21 cellular contexts compared by ENCODE assay signal in genomic region chr2:188931361-188931760, GRCh38.
"Had no signal": no experiment of that assay in that cellular context is flagged by ENCODE, and none has a peak within 500 bp of the region (broad histone marks: within the 10 kb centered on the region; RNA-seq: fewer than 3 reads in every experiment).

No MANE protein-coding gene starts in this region.

- H3K27ac ChIP-seq: esophagus squamous epithelium, tibial nerve, uterus had no signal

- H3K27ac Mint-ChIP-seq: activated CD4-positive, alpha-beta T cell treated with anti-CD3 and anti-CD28 coated beads for 36 hours; activated naive CD4-positive, alpha-beta T cell treated with anti-CD3 and anti-CD28 coated beads, Interleukin-2, amount 50 U/mL, for 72 hours; activated T-cell treated with anti-CD3 and anti-CD28 coated beads, Interleukin-2, amount 50 U/mL, for 72 hours; brain; stimulated activated effector memory CD8-positive, alpha-beta T cell treated with anti-CD3 and anti-CD28 coated beads, Interleukin-12 subunit alpha, Interleukin-12 subunit beta, amount 100 ng/mL, for 72 hours had no signal

- H3K27me3 ChIP-seq: esophagus squamous epithelium, tibial nerve, uterus had no signal

- DNase-seq: activated CD4-positive, alpha-beta T cell treated with anti-CD3 and anti-CD28 coated beads for 36 hours; activated CD8-positive, alpha-beta memory T cell treated with anti-CD3 and anti-CD28 coated beads, Interleukin-2, amount 50 U/mL, for 48 hours; activated gamma-delta T cell; activated T-cell treated with anti-CD3 and anti-CD28 coated beads, Interleukin-2, amount 50 U/mL, for 72 hours; amygdala; cortex of kidney; effector CD4-positive, alpha-beta T cell; esophagus squamous epithelium; islet precursor cell; midbrain; stimulated activated CD4-positive, alpha-beta T cell treated with anti-CD3 and anti-CD28 coated beads, Interleukin-1b, Interleukin-23, amount 100 ng/mL, for 48 hours; T-helper 2 cell; uterus had no signal

- H3K4me3 Mint-ChIP-seq: activated CD4-positive, alpha-beta T cell treated with anti-CD3 and anti-CD28 coated beads for 36 hours; activated T-cell treated with anti-CD3 and anti-CD28 coated beads, Interleukin-2, amount 50 U/mL, for 72 hours; brain; central memory CD8-positive, alpha-beta T cell; neural crest cell; stimulated activated effector memory CD8-positive, alpha-beta T cell treated with anti-CD3 and anti-CD28 coated beads, Interleukin-12 subunit alpha, Interleukin-12 subunit beta, amount 100 ng/mL, for 72 hours had no signal

- H3K4me3 ChIP-seq: esophagus squamous epithelium, lung, tibial nerve, uterus had no signal

- H3K36me3 Mint-ChIP-seq: stimulated activated effector memory CD8-positive, alpha-beta T cell treated with anti-CD3 and anti-CD28 coated beads, Interleukin-12 subunit alpha, Interleukin-12 subunit beta, amount 100 ng/mL, for 72 hours had no signal

- H3K36me3 ChIP-seq: esophagus squamous epithelium, tibial nerve, uterus had no signal

- ATAC-seq: activated CD4-positive, alpha-beta T cell treated with anti-CD3 and anti-CD28 coated beads for 36 hours; activated naive CD4-positive, alpha-beta T cell treated with anti-CD3 and anti-CD28 coated beads, Interleukin-2, amount 50 U/mL, for 72 hours; activated T-cell treated with anti-CD3 and anti-CD28 coated beads, Interleukin-2, amount 50 U/mL, for 72 hours; sciatic nerve; stimulated activated effector memory CD8-positive, alpha-beta T cell treated with anti-CD3 and anti-CD28 coated beads, Interleukin-12 subunit alpha, Interleukin-12 subunit beta, amount 100 ng/mL, for 72 hours had no signal

- H3K4me1 Mint-ChIP-seq: activated CD4-positive, alpha-beta T cell treated with anti-CD3 and anti-CD28 coated beads for 36 hours; brain; central memory CD8-positive, alpha-beta T cell; neural crest cell; stimulated activated effector memory CD8-positive, alpha-beta T cell treated with anti-CD3 and anti-CD28 coated beads, Interleukin-12 subunit alpha, Interleukin-12 subunit beta, amount 100 ng/mL, for 72 hours had no signal

- H3K27me3 Mint-ChIP-seq: activated CD4-positive, alpha-beta T cell treated with anti-CD3 and anti-CD28 coated beads for 36 hours; brain; central memory CD8-positive, alpha-beta T cell had no signal

- H3K4me1 ChIP-seq: esophagus squamous epithelium, tibial nerve, uterus had no signal
